ENCODE assay signal across 21 cellular contexts in genomic region chr11:134999490-135000066, GRCh38.
DNase-seq lines count a peak whose midpoint lies in the region; ATAC-seq, FAIRE-seq and TF ChIP-seq lines count a peak whose summit lies in the region.
"Had no signal": no experiment of that assay in that cellular context is flagged by ENCODE, and none has a peak within 500 bp of the region (broad histone marks: within the 10 kb centered on the region; RNA-seq: fewer than 3 reads in every experiment).

No MANE protein-coding gene starts in this region.

- H3K36me3 ChIP-seq in right atrium auricular region: no peaks in the 10 kb centered on the region
- H3K36me3 ChIP-seq in heart right ventricle: no peaks in the 10 kb centered on the region
- no peaks in the 10 kb centered on the region for H3K36me3 ChIP-seq in upper lobe of right lung
- no peaks in the 10 kb centered on the region for H3K36me3 ChIP-seq in small intestine (ENCODE audit: control insufficient read depth in 2 of 2, insufficient read depth in 2 of 2, low read length in 2 of 2)
- H3K36me3 ChIP-seq in thyroid gland: no peaks in the 10 kb centered on the region
- H3K36me3 ChIP-seq: BLaER1, Peyer's patch had no signal

- no peaks in the 10 kb centered on the region for H3K27me3 ChIP-seq in right atrium auricular region
- peaks cover 0 to 21% (median 11%) of the 10 kb centered on the region in 7 donors for H3K27me3 ChIP-seq in heart right ventricle
- no peaks in the 10 kb centered on the region for H3K27me3 ChIP-seq in upper lobe of right lung
- no peaks in the 10 kb centered on the region for H3K27me3 ChIP-seq in small intestine (ENCODE audit: control insufficient read depth in 2 of 2, insufficient read depth in 2 of 2, low read length in 2 of 2)
- H3K27me3 ChIP-seq in thyroid gland: no peaks in the 10 kb centered on the region
- H3K27me3 ChIP-seq: BLaER1, Peyer's patch had no signal

- peak; percentile 32 for DNase-seq in right atrium auricular region (ENCODE audit: low spot score)
- DNase-seq in heart right ventricle: no peak
- DNase-seq in ecto neural progenitor cell (ENCODE audit: low spot score): peak; percentile 77
- peak; percentile 49 for DNase-seq in islet precursor cell
- DNase-seq in upper lobe of right lung: no peak
- no peak for DNase-seq in NCI-H2227 (lab: John Stamatoyannopoulos, UW; ENCODE audit: unreplicated experiment)
- no peak for DNase-seq in small intestine
- no peak for DNase-seq in thyroid gland
- DNase-seq: CD8-positive, alpha-beta T cell; DMS79; HCEC 1CT; NCI-H1417; NCI-H187 treated with DMSO at 0.1 percent for 48 hours; NCI-H2171; NCI-H446 treated with DMSO at 0.1 percent for 48 hours; NCI-H774; Peyer's patch had no signal

- 41 to 56% methylated on average over 7 of the region's 7 CpGs for WGBS in heart right ventricle, 2 donors
- 47 to 67% (median 64%) methylated on average over 7 of the region's 7 CpGs for WGBS in small intestine, 3 donors
- 55 to 65% methylated on average over 7 of the region's 7 CpGs for WGBS in thyroid gland, 2 donors

- no peak for TF ChIP-seq POLR2A in thyroid gland (IDR thresholded peaks at IDR 0.05)

- ATAC-seq in heart right ventricle: no peak
- ATAC-seq in upper lobe of right lung: peak; percentile 13
- ATAC-seq: CD8-positive, alpha-beta T cell; Right ventricle myocardium inferior had no signal

- H3K4me3 ChIP-seq in right atrium auricular region (no peak overlapping the region), heart right ventricle (no peak overlapping the region), upper lobe of right lung (no peak overlapping the region), small intestine (ENCODE audit: low read depth in 1 of 2, low read length in 2 of 2) (no peak overlapping the region), thyroid gland (replicated peaks in 1 of 3) (no peak overlapping the region)
- H3K4me3 ChIP-seq: BLaER1, Peyer's patch had no signal

- no peak for FAIRE-seq in small intestine (lab: Jason Lieb, UNC)
- FAIRE-seq: A204.1 had no signal

- H3K9me3 ChIP-seq in right atrium auricular region (no peaks in the 10 kb centered on the region), heart right ventricle (no peaks in the 10 kb centered on the region), upper lobe of right lung (no peaks in the 10 kb centered on the region), small intestine (ENCODE audit: control insufficient read depth, low read depth) (no peaks in the 10 kb centered on the region), thyroid gland (no peaks in the 10 kb centered on the region)
- H3K9me3 ChIP-seq: BLaER1, Peyer's patch had no signal

- intact Hi-C loops in heart right ventricle (cut with DNase I): no loop called here
- intact Hi-C loops in upper lobe of right lung (cut with DNase I): no loop called here
- intact Hi-C loops in thyroid gland (cut with DNase I): no loop called here

- H3K4me1 ChIP-seq in right atrium auricular region (no peaks in the 10 kb centered on the region), heart right ventricle (peaks cover 0 to 3% (median 0%) of the 10 kb centered on the region in 9 donors), upper lobe of right lung (no peaks in the 10 kb centered on the region), small intestine (ENCODE audit: control insufficient read depth in 2 of 2, insufficient read depth in 1 of 2, low read depth in 1 of 2, low read length in 1 of 2) (no peaks in the 10 kb centered on the region), thyroid gland (no peaks in the 10 kb centered on the region)
- H3K4me1 ChIP-seq: BLaER1, Peyer's patch had no signal

- H3K27ac ChIP-seq in right atrium auricular region (no peak overlapping the region), heart right ventricle (no peak overlapping the region), upper lobe of right lung (no peak overlapping the region), small intestine (ENCODE audit: low read depth in 1 of 2, low read length in 1 of 2) (no peak overlapping the region), thyroid gland (no peak overlapping the region)
- H3K27ac ChIP-seq: BLaER1, HL-60, Peyer's patch had no signal

- TF ChIP-seq CTCF in right atrium auricular region (IDR thresholded peaks at IDR 0.05): no peak
- no peak for TF ChIP-seq CTCF in heart right ventricle (IDR thresholded peaks at IDR 0.05)
- TF ChIP-seq CTCF in upper lobe of right lung (IDR thresholded peaks at IDR 0.05): no peak
- no peak for TF ChIP-seq CTCF in thyroid gland (IDR thresholded peaks at IDR 0.05)

Comparison
In these comparisons a context has a peak if more than half of its experiments do, and no peak if none do; other contexts are left out.
1. DNase-seq: peak in right atrium auricular region (single experiment), ecto neural progenitor cell (single experiment) and islet precursor cell (single experiment); none in heart right ventricle (0 of 2), upper lobe of right lung (single experiment), NCI-H2227 (single experiment), small intestine (single experiment) and thyroid gland (0 of 2).